ENCODE assay signal across 22 cellular contexts in the genomic region with DNA sequence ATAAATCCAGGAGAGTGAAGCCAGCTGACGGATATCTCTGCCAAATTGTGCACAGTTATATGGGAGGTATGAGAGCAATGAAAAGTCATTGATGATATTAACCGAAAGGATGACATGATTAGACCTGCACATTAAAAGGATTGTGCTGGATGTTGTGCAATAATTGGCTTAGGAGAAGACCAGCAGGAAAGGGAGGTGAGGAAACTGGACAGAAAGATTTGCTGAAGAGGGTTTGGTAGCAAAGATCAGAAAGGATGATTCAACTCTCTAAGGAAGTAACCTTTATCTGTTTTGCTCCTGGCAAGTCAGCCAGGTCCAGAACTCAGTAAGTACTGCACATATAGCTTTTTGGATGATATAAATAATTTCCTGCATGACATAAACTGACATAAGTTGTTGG.
"Had no signal": no experiment of that assay in that cellular context is flagged by ENCODE, and none has a peak within 500 bp of the region (broad histone marks: within the 10 kb centered on the region; RNA-seq: fewer than 3 reads in every experiment).

No MANE protein-coding gene starts in this region.

- H3K79me2 ChIP-seq: hepatocyte had no signal

- H3K36me3 ChIP-seq: colonic mucosa, sigmoid colon, stomach, thoracic aorta had no signal

- H3K9me3 ChIP-seq: colonic mucosa, mucosa of descending colon, thoracic aorta had no signal

- H3K4me2 ChIP-seq: hepatocyte had no signal

- DNase-seq: colonic mucosa; dermis blood vessel endothelial cell; endodermal cell; foreskin fibroblast; head of caudate nucleus; left colon; left ventricle myocardium superior; mucosa of descending colon; naive thymus-derived CD8-positive, alpha-beta T cell; posterior cingulate gyrus; sigmoid colon; stimulated activated CD4-positive, alpha-beta T cell treated with anti-CD3 and anti-CD28 coated beads, Interleukin-2, amount 100 ng/mL, for 24 hours; stimulated activated naive CD4-positive, alpha-beta T cell; stomach; substantia nigra; trophoblast cell had no signal

- H3K27ac ChIP-seq: colonic mucosa, hepatocyte, sigmoid colon, skin epidermis, stomach, thoracic aorta had no signal

- H2AFZ ChIP-seq: hepatocyte had no signal

- ATAC-seq: esophagus mucosa; left colon; left ventricle myocardium superior; mucosa of descending colon; naive thymus-derived CD8-positive, alpha-beta T cell had no signal

- FAIRE-seq: endothelial cell of umbilical vein had no signal

- H3K4me3 ChIP-seq: colonic mucosa, hepatocyte, lung, mucosa of descending colon, sigmoid colon, skin epidermis, stomach, thoracic aorta had no signal

- H3K4me1 ChIP-seq: colonic mucosa, sigmoid colon, stomach had no signal

- H3K27me3 ChIP-seq: colonic mucosa, hepatocyte, sigmoid colon, stomach had no signal
